Comparison of ENCODE assay signal across 34 cellular contexts in genomic region chr5:17424674-17425073, GRCh38.
"Had no signal": no experiment of that assay in that cellular context is flagged by ENCODE, and none has a peak within 500 bp of the region (broad histone marks: within the 10 kb centered on the region; RNA-seq: fewer than 3 reads in every experiment).

No MANE protein-coding gene starts in this region.

- H3K4me3 Mint-ChIP-seq: activated CD4-positive, alpha-beta memory T cell treated with anti-CD3 and anti-CD28 coated beads for 36 hours; activated CD4-positive, alpha-beta T cell treated with anti-CD3 and anti-CD28 coated beads for 36 hours; activated CD4-positive, alpha-beta T cell treated with anti-CD3 and anti-CD28 coated beads, Interleukin-2, amount 10 ng/mL, durations not matched to agents 24 days and 14 days; activated CD8-positive, alpha-beta memory T cell treated with anti-CD3 and anti-CD28 coated beads, Interleukin-2, amount 10 ng/mL, durations not matched to agents 7 days and 5 days; activated CD8-positive, alpha-beta T cell treated with anti-CD3 and anti-CD28 coated beads, Interleukin-2, amount 10 ng/mL, durations not matched to agents 7 days and 5 days; activated naive CD4-positive, alpha-beta T cell treated with anti-CD3 and anti-CD28 coated beads for 36 hours; activated naive CD8-positive, alpha-beta T cell; activated T-helper 1 cell treated with anti-CD3 and anti-CD28 coated beads, Interleukin-12 subunit alpha, Interleukin-12 subunit beta, Interleukin-2, Interleukin-4 antibody, amounts not matched to agents 30 ng/mL and 10 ng/mL and 1 ng/mL, durations not matched to agents 14 hours and 24 hours and 36 hours; central memory CD8-positive, alpha-beta T cell; dendritic cell treated with granulocyte-macrophage colony-stimulating factor and Interleukin-4, amounts not matched to agents 40 ng/mL and 50 ng/mL, for 4 days; endodermal cell; T-helper 17 cell; T-helper 2 cell treated with Interferon-gamma antibody and Interleukin-4, amounts not matched to agents 5 μg/mL and 100 μg/mL, for 36 hours had no signal

- ATAC-seq: activated CD4-positive, alpha-beta T cell treated with anti-CD3 and anti-CD28 coated beads for 36 hours; activated CD8-positive, alpha-beta memory T cell treated with anti-CD3 and anti-CD28 coated beads, Interleukin-2, amount 10 ng/mL, durations not matched to agents 7 days and 5 days; activated CD8-positive, alpha-beta T cell treated with anti-CD3 and anti-CD28 coated beads, Interleukin-2, amount 10 ng/mL, durations not matched to agents 7 days and 5 days; esophagus mucosa; T-helper 17 cell had no signal

- H3K27me3 ChIP-seq: brain microvascular endothelial cell, dorsolateral prefrontal cortex had no signal

- H3K4me1 Mint-ChIP-seq: activated CD4-positive, alpha-beta T cell treated with anti-CD3 and anti-CD28 coated beads for 36 hours; activated CD4-positive, alpha-beta T cell treated with anti-CD3 and anti-CD28 coated beads, Interleukin-2, amount 10 ng/mL, durations not matched to agents 24 days and 14 days; activated CD8-positive, alpha-beta memory T cell treated with anti-CD3 and anti-CD28 coated beads, Interleukin-2, amount 10 ng/mL, durations not matched to agents 7 days and 5 days; central memory CD8-positive, alpha-beta T cell; endodermal cell; T-helper 17 cell had no signal

- H3K36me3 ChIP-seq: brain microvascular endothelial cell, WERI-Rb-1 had no signal

- H3K9me3 Mint-ChIP-seq: activated CD4-positive, alpha-beta memory T cell treated with anti-CD3 and anti-CD28 coated beads for 36 hours; activated CD4-positive, alpha-beta T cell treated with anti-CD3 and anti-CD28 coated beads, Interleukin-2, amount 10 ng/mL, durations not matched to agents 24 days and 14 days; activated naive CD4-positive, alpha-beta T cell treated with anti-CD3 and anti-CD28 coated beads for 36 hours; activated T-helper 1 cell treated with anti-CD3 and anti-CD28 coated beads, Interleukin-12 subunit alpha, Interleukin-12 subunit beta, Interleukin-2, Interleukin-4 antibody, amounts not matched to agents 30 ng/mL and 10 ng/mL and 1 ng/mL, durations not matched to agents 14 hours and 24 hours and 36 hours; dendritic cell treated with granulocyte-macrophage colony-stimulating factor and Interleukin-4, amounts not matched to agents 40 ng/mL and 50 ng/mL, for 4 days; endodermal cell had no signal

- H3K27ac ChIP-seq: brain microvascular endothelial cell, coronary artery, dorsolateral prefrontal cortex, WERI-Rb-1 had no signal

- H3K27me3 Mint-ChIP-seq: activated CD4-positive, alpha-beta memory T cell treated with anti-CD3 and anti-CD28 coated beads for 36 hours; activated CD4-positive, alpha-beta T cell treated with anti-CD3 and anti-CD28 coated beads for 36 hours; activated CD4-positive, alpha-beta T cell treated with anti-CD3 and anti-CD28 coated beads, Interleukin-2, amount 10 ng/mL, durations not matched to agents 24 days and 14 days; activated CD8-positive, alpha-beta memory T cell treated with anti-CD3 and anti-CD28 coated beads, Interleukin-2, amount 10 ng/mL, durations not matched to agents 7 days and 5 days; activated naive CD8-positive, alpha-beta T cell; central memory CD8-positive, alpha-beta T cell; T-helper 17 cell had no signal

- H3K4me3 ChIP-seq: coronary artery, dorsolateral prefrontal cortex had no signal

- H3K36me3 Mint-ChIP-seq: activated CD4-positive, alpha-beta memory T cell treated with anti-CD3 and anti-CD28 coated beads for 36 hours; activated CD8-positive, alpha-beta memory T cell treated with anti-CD3 and anti-CD28 coated beads, Interleukin-2, amount 10 ng/mL, durations not matched to agents 7 days and 5 days; activated naive CD8-positive, alpha-beta T cell had no signal

- DNase-seq: activated CD4-positive, alpha-beta memory T cell treated with anti-CD3 and anti-CD28 coated beads for 36 hours; activated CD4-positive, alpha-beta T cell treated with anti-CD3 and anti-CD28 coated beads for 36 hours; activated CD4-positive, alpha-beta T cell treated with anti-CD3 and anti-CD28 coated beads, Interleukin-2, amount 10 ng/mL, durations not matched to agents 24 days and 14 days; activated CD4-positive, CD25-positive, alpha-beta regulatory T cell; activated CD4-positive, CD25-positive, alpha-beta regulatory T cell treated with anti-CD3 and anti-CD28 coated beads, Interleukin-2, amount 50 U/mL, for 72 hours; activated CD8-positive, alpha-beta memory T cell treated with anti-CD3 and anti-CD28 coated beads, Interleukin-2, amount 10 ng/mL, durations not matched to agents 7 days and 5 days; activated CD8-positive, alpha-beta memory T cell treated with anti-CD3 and anti-CD28 coated beads, Interleukin-2, amount 50 U/mL, for 4 hours; activated CD8-positive, alpha-beta T cell treated with anti-CD3 and anti-CD28 coated beads, Interleukin-2, amount 10 ng/mL, durations not matched to agents 7 days and 5 days; activated effector memory CD4-positive, alpha-beta T cell treated with anti-CD3 and anti-CD28 coated beads, Interleukin-2, amount 50 U/mL, for 16 hours; activated naive CD4-positive, alpha-beta T cell treated with anti-CD3 and anti-CD28 coated beads for 36 hours; activated T-cell treated with anti-CD3 and anti-CD28 coated beads, Interleukin-2, amount 50 U/mL, for 1 hour; activated T-cell treated with anti-CD3 and anti-CD28 coated beads, Interleukin-2, amount 50 U/mL, for 48 hours; amniotic stem cell; anterior cingulate cortex; brain microvascular endothelial cell; dorsolateral prefrontal cortex; effector memory CD4-positive, alpha-beta T cell; endodermal cell; foreskin fibroblast; head of caudate nucleus; T-helper 17 cell; T1000; WERI-Rb-1 had no signal

- H3K27ac Mint-ChIP-seq: activated CD4-positive, alpha-beta memory T cell treated with anti-CD3 and anti-CD28 coated beads for 36 hours; activated CD4-positive, alpha-beta T cell treated with anti-CD3 and anti-CD28 coated beads for 36 hours; activated CD4-positive, alpha-beta T cell treated with anti-CD3 and anti-CD28 coated beads, Interleukin-2, amount 10 ng/mL, durations not matched to agents 24 days and 14 days; activated CD8-positive, alpha-beta memory T cell treated with anti-CD3 and anti-CD28 coated beads, Interleukin-2, amount 10 ng/mL, durations not matched to agents 7 days and 5 days; activated CD8-positive, alpha-beta T cell treated with anti-CD3 and anti-CD28 coated beads, Interleukin-2, amount 10 ng/mL, durations not matched to agents 7 days and 5 days; activated naive CD4-positive, alpha-beta T cell treated with anti-CD3 and anti-CD28 coated beads for 36 hours; activated naive CD8-positive, alpha-beta T cell; activated T-helper 1 cell treated with anti-CD3 and anti-CD28 coated beads, Interleukin-12 subunit alpha, Interleukin-12 subunit beta, Interleukin-2, Interleukin-4 antibody, amounts not matched to agents 30 ng/mL and 10 ng/mL and 1 ng/mL, durations not matched to agents 14 hours and 24 hours and 36 hours; activated T-helper 2 cell treated with anti-CD3 and anti-CD28 coated beads, Interferon-gamma antibody, Interleukin-2, Interleukin-4, amounts not matched to agents 10 μg/mL and 5 μg/mL and 100 μg/mL, durations not matched to agents 14 hours and 24 hours and 36 hours; dendritic cell treated with granulocyte-macrophage colony-stimulating factor and Interleukin-4, amounts not matched to agents 40 ng/mL and 50 ng/mL, for 4 days; endodermal cell; T-helper 17 cell; T-helper 2 cell treated with Interferon-gamma antibody and Interleukin-4, amounts not matched to agents 5 μg/mL and 100 μg/mL, for 36 hours had no signal

- FAIRE-seq: astrocyte, bronchial epithelial cell, frontal cortex had no signal
